In genomic region chr21:29002442-29003144, GRCh38 we compare ENCODE assay signal across 8 cellular contexts. TPM values are rescaled to one million over a fixed set of nuclear protein-coding genes. Genes with fewer than 3 reads are reported as not detected.
DNase-seq lines count a peak whose midpoint lies in the region; ATAC-seq, FAIRE-seq and TF ChIP-seq lines count a peak whose summit lies in the region.

No MANE protein-coding gene starts in this region.

- no peaks in the 10 kb centered on the region for H3K9me3 ChIP-seq in RWPE2 (ENCODE audit: severe bottlenecking)

- H3K9me3 Mint-ChIP-seq in natural killer cell treated with Interleukin-12 subunit alpha and Interleukin-12 subunit beta and Interleukin-15 and Interleukin-18, amount 100 ng/mL, for 72 hours: no peaks in the 10 kb centered on the region

- no peaks in the 10 kb centered on the region for H3K4me1 ChIP-seq in RWPE2 (ENCODE audit: insufficient read depth, poor library complexity, severe bottlenecking)

- peak; percentile 97 for DNase-seq in ELF-1 (ENCODE audit: low read depth, low spot score)
- DNase-seq in H54 (ENCODE audit: insufficient read length, low spot score): no peak
- peak; percentile 93 for DNase-seq in LoVo (ENCODE audit: low spot score)
- DNase-seq in RWPE2 (ENCODE audit: low spot score): peak; percentile 93
- DNase-seq in activated effector memory CD4-positive, alpha-beta T cell treated with Interleukin-2 at 50 U/mL for 16 hours: peak; percentile 92
- DNase-seq in fibroblast of pulmonary artery (ENCODE audit: low read depth): peak; percentile 98
- peak; percentile 98 for DNase-seq in natural killer cell treated with Interleukin-12 subunit alpha and Interleukin-12 subunit beta and Interleukin-15 and Interleukin-18, amount 100 ng/mL, for 72 hours (ENCODE audit: low spot score)
- peak; percentile 93 for DNase-seq in stimulated activated naive CD4-positive, alpha-beta T cell treated with Interleukin-2 at 50 U/mL for 16 hours (lab: John Stamatoyannopoulos, UW)

- peak overlapping the region; percentile 87 to 95 for H3K27ac Mint-ChIP-seq in natural killer cell treated with Interleukin-12 subunit alpha and Interleukin-12 subunit beta and Interleukin-15 and Interleukin-18, amount 100 ng/mL, for 72 hours

- H3K4me3 Mint-ChIP-seq in natural killer cell treated with Interleukin-12 subunit alpha and Interleukin-12 subunit beta and Interleukin-15 and Interleukin-18, amount 100 ng/mL, for 72 hours: peak overlapping the region; percentile 83

- FAIRE-seq in H54 (lab: Jason Lieb, UNC): no peak

- peaks cover 23% of the 10 kb centered on the region for H3K36me3 ChIP-seq in RWPE2 (ENCODE audit: low read depth)

- TF ChIP-seq CTCF in RWPE2 (IDR thresholded peaks at IDR 0.05; ENCODE audit: poor library complexity, severe bottlenecking): no peak
- no peak for TF ChIP-seq CTCF in fibroblast of pulmonary artery (IDR thresholded peaks at IDR 0.05; ENCODE audit: low read length, missing control alignments)

- peak overlapping the region; percentile 66 for H3K27ac ChIP-seq in RWPE2 (ENCODE audit: poor library complexity, severe bottlenecking)

- ATAC-seq in RWPE2 (ENCODE audit: low read depth): peak; percentile 99
- ATAC-seq in natural killer cell treated with Interleukin-12 subunit alpha and Interleukin-12 subunit beta and Interleukin-15 and Interleukin-18, amount 100 ng/mL, for 72 hours: peak; percentile 100

- no peaks in the 10 kb centered on the region for H3K27me3 ChIP-seq in RWPE2 (ENCODE audit: insufficient read depth, poor library complexity, severe bottlenecking)

- H3K27me3 Mint-ChIP-seq in natural killer cell treated with Interleukin-12 subunit alpha and Interleukin-12 subunit beta and Interleukin-15 and Interleukin-18, amount 100 ng/mL, for 72 hours: no peaks in the 10 kb centered on the region

- TF ChIP-seq POLR2A in H54 (IDR thresholded peaks at IDR 0.05; ENCODE audit: low read depth, low read length): peak; percentile 75

- H3K4me1 Mint-ChIP-seq in natural killer cell treated with Interleukin-12 subunit alpha and Interleukin-12 subunit beta and Interleukin-15 and Interleukin-18, amount 100 ng/mL, for 72 hours (ENCODE audit: low read depth in 2 of 2): no peaks in the 10 kb centered on the region

- H3K36me3 Mint-ChIP-seq in natural killer cell treated with Interleukin-12 subunit alpha and Interleukin-12 subunit beta and Interleukin-15 and Interleukin-18, amount 100 ng/mL, for 72 hours: no peaks in the 10 kb centered on the region

- H3K4me3 ChIP-seq in RWPE2 (ENCODE audit: severe bottlenecking): peak overlapping the region; percentile 46
- H3K4me3 ChIP-seq in fibroblast of pulmonary artery (replicated peaks; ENCODE audit: low read depth, low read length): peak overlapping the region; percentile 81

RNA-seq across cellular contexts. Expression of gene LTN1, which starts 9.9 kb away (rescaled TPM):
- 10 to 100 TPM; 32.5 to 43.1 TPM for total RNA-seq in natural killer cell treated with Interleukin-12 subunit alpha and Interleukin-12 subunit beta and Interleukin-15 and Interleukin-18, amount 100 ng/mL, for 72 hours

RNA-seq across cellular contexts. Expression of gene RWDD2B, which starts 16.6 kb away (rescaled TPM):
- 10 to 100 TPM in 1 of 2 donors, 1 to 10 TPM in 1; 7.5 to 11.0 TPM for total RNA-seq in natural killer cell treated with Interleukin-12 subunit alpha and Interleukin-12 subunit beta and Interleukin-15 and Interleukin-18, amount 100 ng/mL, for 72 hours

RNA-seq across cellular contexts. Expression of gene USP16, which starts 21.9 kb away (rescaled TPM):
- 10 to 100 TPM; 44.5 to 57.5 TPM for total RNA-seq in natural killer cell treated with Interleukin-12 subunit alpha and Interleukin-12 subunit beta and Interleukin-15 and Interleukin-18, amount 100 ng/mL, for 72 hours
